ENCODE assay signal across 8 cellular contexts in the genomic region with DNA sequence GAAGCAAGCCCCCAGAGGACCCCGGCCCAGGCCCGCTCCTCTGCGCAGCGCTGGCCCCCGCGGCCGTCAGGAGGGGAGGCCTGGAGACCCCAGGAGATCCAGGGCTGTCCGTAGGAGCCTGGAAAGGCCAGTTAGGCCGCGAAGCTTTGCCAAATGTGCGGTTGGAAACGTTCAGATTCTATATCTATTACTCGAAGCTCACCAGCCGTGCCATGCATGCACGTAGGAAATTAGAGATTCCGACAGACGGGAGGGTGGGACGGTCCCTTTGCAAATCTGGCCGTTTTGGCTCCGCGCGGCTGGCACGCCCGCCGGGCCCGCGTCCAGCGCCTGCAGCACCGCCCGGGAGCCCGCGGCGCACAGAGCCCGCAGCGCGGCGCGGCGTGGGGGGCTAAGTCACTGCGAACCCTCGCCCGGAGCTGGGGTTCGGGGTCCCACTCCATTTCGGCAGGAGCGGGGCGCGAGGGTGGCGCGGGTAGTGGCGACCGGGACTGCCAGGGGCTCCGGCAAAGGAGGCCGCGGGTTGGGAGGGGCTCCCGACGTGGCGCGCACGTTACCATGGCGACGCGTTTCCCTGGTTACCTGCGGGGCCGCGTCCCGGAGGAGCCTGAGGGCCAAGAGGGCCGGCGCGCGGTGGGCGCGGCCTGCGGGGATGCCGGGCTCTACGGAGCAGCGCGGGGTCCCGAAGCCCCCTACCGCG.
DNase-seq lines count a peak whose midpoint lies in the region; ATAC-seq, FAIRE-seq and TF ChIP-seq lines count a peak whose summit lies in the region.

No MANE protein-coding gene starts in this region.

- peak; percentile 100 for DNase-seq in D721Med (ENCODE audit: insufficient read length, low spot score)
- DNase-seq in NCI-H2227 treated with DMSO at 0.1 percent for 48 hours (lab: John Stamatoyannopoulos, UW), result peak; percentile 9
- peak; percentile 30 to 93 (median 80) for DNase-seq in head of caudate nucleus
- no peak for DNase-seq in stimulated activated effector memory CD8-positive, alpha-beta T cell treated with anti-CD3 and anti-CD28 coated beads, Interleukin-12 subunit alpha, Interleukin-12 subunit beta, amount 100 ng/mL, for 72 hours (ENCODE audit: low spot score in 2 of 2)
- no peak for DNase-seq in globus pallidus (ENCODE audit: low spot score)
- DNase-seq in Calu3, result no peak

- CTCF ChIA-PET in Calu3 (lab: Charles Lee), result no interaction called here

- no peaks in the 10 kb centered on the region for H3K9me3 ChIP-seq in parathyroid adenoma (ENCODE audit: control insufficient read depth, low read length)

- H3K4me1 Mint-ChIP-seq in stimulated activated effector memory CD8-positive, alpha-beta T cell treated with anti-CD3 and anti-CD28 coated beads, Interleukin-12 subunit alpha, Interleukin-12 subunit beta, amount 100 ng/mL, for 72 hours, result no peaks in the 10 kb centered on the region
- no peaks in the 10 kb centered on the region for H3K4me1 Mint-ChIP-seq in Calu3 (ENCODE audit: low read depth, unreplicated experiment)

- no peaks in the 10 kb centered on the region for H3K36me3 ChIP-seq in parathyroid adenoma (ENCODE audit: control insufficient read depth, insufficient read depth, low read length)

- no peak for ATAC-seq in stimulated activated effector memory CD8-positive, alpha-beta T cell treated with anti-CD3 and anti-CD28 coated beads, Interleukin-12 subunit alpha, Interleukin-12 subunit beta, amount 100 ng/mL, for 72 hours
- no peak for ATAC-seq in HG03135 (IDR thresholded peaks at IDR 0.05; ENCODE audit: unreplicated experiment)

- H3K27me3 Mint-ChIP-seq in Calu3 (ENCODE audit: unreplicated experiment), result no peaks in the 10 kb centered on the region

- TF ChIP-seq CTCF in D721Med (IDR thresholded peaks at IDR 0.05; ENCODE audit: insufficient read depth, missing control alignments) (no peak), parathyroid adenoma (IDR thresholded peaks at IDR 0.05) (no peak), Calu3 (IDR thresholded peaks at IDR 0.05; ENCODE audit: unreplicated experiment) (no peak)

- no peak overlapping the region for H3K9ac ChIP-seq in parathyroid adenoma

- intact Hi-C loops in head of caudate nucleus (cut with DNase I), result no loop called here
- intact Hi-C loops in Calu3 (cut with micrococcal nuclease; ENCODE audit: unreplicated experiment), result no loop called here

- H3K4me2 ChIP-seq in parathyroid adenoma (ENCODE audit: low read length), result peak overlapping the region; percentile 51

- no peak overlapping the region for H3K27ac ChIP-seq in parathyroid adenoma

- H3K4me1 ChIP-seq in parathyroid adenoma, result no peaks in the 10 kb centered on the region

- H3K4me3 Mint-ChIP-seq in stimulated activated effector memory CD8-positive, alpha-beta T cell treated with anti-CD3 and anti-CD28 coated beads, Interleukin-12 subunit alpha, Interleukin-12 subunit beta, amount 100 ng/mL, for 72 hours, result no peak overlapping the region
- H3K4me3 Mint-ChIP-seq in Calu3 (ENCODE audit: low read depth, unreplicated experiment), result no peak overlapping the region

- peak overlapping the region; percentile 46 for H2AFZ ChIP-seq in parathyroid adenoma

- FAIRE-seq in D721Med (lab: Jason Lieb, UNC), result no peak

- H3K9me3 Mint-ChIP-seq in stimulated activated effector memory CD8-positive, alpha-beta T cell treated with anti-CD3 and anti-CD28 coated beads, Interleukin-12 subunit alpha, Interleukin-12 subunit beta, amount 100 ng/mL, for 72 hours, result no peaks in the 10 kb centered on the region
- peaks cover 4% of the 10 kb centered on the region for H3K9me3 Mint-ChIP-seq in Calu3 (ENCODE audit: low read depth, unreplicated experiment)

- no peaks in the 10 kb centered on the region for H3K36me3 Mint-ChIP-seq in stimulated activated effector memory CD8-positive, alpha-beta T cell treated with anti-CD3 and anti-CD28 coated beads, Interleukin-12 subunit alpha, Interleukin-12 subunit beta, amount 100 ng/mL, for 72 hours
- no peaks in the 10 kb centered on the region for H3K36me3 Mint-ChIP-seq in Calu3 (ENCODE audit: insufficient read depth, unreplicated experiment)

- H3K79me2 ChIP-seq in parathyroid adenoma, result no peaks in the 10 kb centered on the region

- no TSS peak for BruUV-seq in Calu3 (replicated peaks; lab: Mats Ljungman, UMichigan)

- H3K27ac Mint-ChIP-seq in stimulated activated effector memory CD8-positive, alpha-beta T cell treated with anti-CD3 and anti-CD28 coated beads, Interleukin-12 subunit alpha, Interleukin-12 subunit beta, amount 100 ng/mL, for 72 hours, result no peak overlapping the region
- H3K27ac Mint-ChIP-seq in Calu3 (ENCODE audit: unreplicated experiment), result no peak overlapping the region

- H3K4me3 ChIP-seq in parathyroid adenoma (ENCODE audit: low read depth, low read length), result no peak overlapping the region

- H3K27me3 ChIP-seq in parathyroid adenoma (ENCODE audit: control insufficient read depth, insufficient read depth, low read length), result no peaks in the 10 kb centered on the region

Comparison
In these comparisons a context has a peak if more than half of its experiments do, and no peak if none do; other contexts are left out.
1. DNase-seq: peak in D721Med (single experiment), NCI-H2227 treated with DMSO at 0.1 percent for 48 hours (single experiment) and head of caudate nucleus (42 of 42); none in stimulated activated effector memory CD8-positive, alpha-beta T cell treated with anti-CD3 and anti-CD28 coated beads, Interleukin-12 subunit alpha, Interleukin-12 subunit beta, amount 100 ng/mL, for 72 hours (0 of 2), globus pallidus (single experiment) and Calu3 (single experiment).